1 cellular context compared by ENCODE assay signal in genomic region chr3:72144773-72145505, GRCh38.
TF ChIP-seq lines count a peak whose summit lies in the region.

No MANE protein-coding gene starts in this region.

TF ChIP-seq in K562, 482 proteins besides CTCF, POLR2A, EP300 and RAD21 (continued from another document and continues in another):
- TF ChIP-seq HBP1 (CRISPR knock-in tag; IDR thresholded peaks at IDR 0.05) (0 out of 2 replicates have a peak, but pooled peaks have one; percentile 13), ZNF717 (CRISPR knock-in tag; IDR thresholded peaks at IDR 0.05) (no peak), SRSF1 (IDR thresholded peaks at IDR 0.05; ENCODE audit: low read depth, low read length) (no peak), U2AF1 (optimal IDR thresholded peaks at IDR 0.05; ENCODE audit: low read depth, low read length) (no peak), GATAD2B (IDR thresholded peaks at IDR 0.05; ENCODE audit: borderline replicate concordance) (peak; percentile 92; the same call in 1 of the 2 replicates), SMARCE1 (IDR thresholded peaks at IDR 0.05) (peak; percentile 99), SIN3A (IDR thresholded peaks at IDR 0.05; ENCODE audit: borderline replicate concordance in 2 of 2, control insufficient read depth in 1 of 2, low read depth in 2 of 2, low read length in 2 of 2) (no peak; a peak in 1 of 4 replicates), ZNF311 (CRISPR knock-in tag; IDR thresholded peaks at IDR 0.05) (0 out of 2 replicates have a peak, but pooled peaks have one; percentile 43), CBFB (CRISPR knock-in tag; IDR thresholded peaks at IDR 0.05) (no peak), ATF6 (CRISPR knock-in tag; IDR thresholded peaks at IDR 0.05) (no peak), E4F1 (CRISPR knock-in tag; IDR thresholded peaks at IDR 0.05; ENCODE audit: borderline replicate concordance) (no peak), ZNF277 (CRISPR knock-in tag; IDR thresholded peaks at IDR 0.05; ENCODE audit: borderline replicate concordance) (no peak), NFE2 (IDR thresholded peaks at IDR 0.05; ENCODE audit: low read depth) (peak; percentile 50), MTF1 (CRISPR knock-in tag; IDR thresholded peaks at IDR 0.05; ENCODE audit: borderline replicate concordance) (no peak), CEBPG (CRISPR knock-in tag; IDR thresholded peaks at IDR 0.05) (no peak), CEBPG (tag; conservative IDR thresholded peaks at IDR 0.05 in 1 of 2, IDR thresholded peaks at IDR 0.05 in 1 of 2) (no peak), ZFPM2 (CRISPR knock-in tag; IDR thresholded peaks at IDR 0.05) (no peak), THRB (CRISPR knock-in tag; conservative IDR thresholded peaks at IDR 0.05) (peak; percentile 54; the same call in 1 of the 2 replicates), NFE2L1 (tag; IDR thresholded peaks at IDR 0.05; ENCODE audit: borderline replicate concordance, low read depth) (no peak), SLC30A9 (CRISPR knock-in tag; IDR thresholded peaks at IDR 0.05) (no peak), NFATC3 (IDR thresholded peaks at IDR 0.05) (no peak), RBM17 (IDR thresholded peaks at IDR 0.05; ENCODE audit: borderline replicate concordance, low read depth, low read length) (no peak), ZNF707 (CRISPR knock-in tag; conservative IDR thresholded peaks at IDR 0.05) (no peak), KDM1A (IDR thresholded peaks at IDR 0.05) (peak; percentile 89 to 90), IFI16 (CRISPR knock-in tag; IDR thresholded peaks at IDR 0.05) (no peak), ZNF639 (CRISPR knock-in tag; conservative IDR thresholded peaks at IDR 0.05 in 1 of 2, IDR thresholded peaks at IDR 0.05 in 1 of 2) (peak in 1 of 2 experiments; percentile 85; a peak in 2 of 4 replicates), MCM2 (IDR thresholded peaks at IDR 0.05; ENCODE audit: low read depth) (no peak), FOXA1 (IDR thresholded peaks at IDR 0.05; ENCODE audit: borderline replicate concordance) (no peak), AFF1 (IDR thresholded peaks at IDR 0.05; ENCODE audit: low read depth in 1 of 2, partially characterized antibody in 2 of 2) (peak; percentile 44 to 87), YBX1 (IDR thresholded peaks at IDR 0.05) (no peak), RBBP5 (IDR thresholded peaks at IDR 0.05; ENCODE audit: borderline replicate concordance, insufficient read depth, low read length, poor library complexity, severe bottlenecking) (no peak), RBM25 (IDR thresholded peaks at IDR 0.05; ENCODE audit: low read depth, low read length, severe bottlenecking) (peak; percentile 85), WHSC1 (IDR thresholded peaks at IDR 0.05; ENCODE audit: low read length) (no peak), BHLHE40 (IDR thresholded peaks at IDR 0.05; ENCODE audit: low read length) (peak; percentile 72; the same call in 1 of the 2 replicates), VEZF1 (CRISPR knock-in tag; IDR thresholded peaks at IDR 0.05) (peak; percentile 73), ATF4 (CRISPR knock-in tag; IDR thresholded peaks at IDR 0.05) (peak; percentile 69; the same call in 1 of the 2 replicates), SAP30 (IDR thresholded peaks at IDR 0.05; ENCODE audit: borderline replicate concordance, insufficient read depth, low read depth, low read length, poor library complexity, severe bottlenecking) (no peak), ZKSCAN1 (IDR thresholded peaks at IDR 0.05; ENCODE audit: low read depth, low read length) (no peak), RCOR1 (IDR thresholded peaks at IDR 0.05; ENCODE audit: borderline replicate concordance in 1 of 2, low read depth in 2 of 2, low read length in 2 of 2) (peak; percentile 71 to 97), EWSR1 (IDR thresholded peaks at IDR 0.05; ENCODE audit: borderline replicate concordance, low read depth, partially characterized antibody) (no peak), TBP (optimal IDR thresholded peaks at IDR 0.05; ENCODE audit: low read depth, low read length) (no peak), ZNF184 (CRISPR knock-in tag; IDR thresholded peaks at IDR 0.05) (no peak), KLF1 (tag; IDR thresholded peaks at IDR 0.05) (no peak), ZBTB12 (CRISPR knock-in tag; IDR thresholded peaks at IDR 0.05) (0 out of 2 replicates have a peak, but pooled peaks have one; percentile 47), NR3C1 (CRISPR knock-in tag; IDR thresholded peaks at IDR 0.05) (no peak), HMG20A (CRISPR knock-in tag; conservative IDR thresholded peaks at IDR 0.05) (no peak), POLR2B (IDR thresholded peaks at IDR 0.05; ENCODE audit: low read depth, partially characterized antibody) (no peak), HNRNPL (IDR thresholded peaks at IDR 0.05; ENCODE audit: low read depth, low read length) (no peak), ZNF444 (CRISPR knock-in tag; IDR thresholded peaks at IDR 0.05) (0 out of 2 replicates have a peak, but pooled peaks have one; percentile 41)
